In the genomic region with DNA sequence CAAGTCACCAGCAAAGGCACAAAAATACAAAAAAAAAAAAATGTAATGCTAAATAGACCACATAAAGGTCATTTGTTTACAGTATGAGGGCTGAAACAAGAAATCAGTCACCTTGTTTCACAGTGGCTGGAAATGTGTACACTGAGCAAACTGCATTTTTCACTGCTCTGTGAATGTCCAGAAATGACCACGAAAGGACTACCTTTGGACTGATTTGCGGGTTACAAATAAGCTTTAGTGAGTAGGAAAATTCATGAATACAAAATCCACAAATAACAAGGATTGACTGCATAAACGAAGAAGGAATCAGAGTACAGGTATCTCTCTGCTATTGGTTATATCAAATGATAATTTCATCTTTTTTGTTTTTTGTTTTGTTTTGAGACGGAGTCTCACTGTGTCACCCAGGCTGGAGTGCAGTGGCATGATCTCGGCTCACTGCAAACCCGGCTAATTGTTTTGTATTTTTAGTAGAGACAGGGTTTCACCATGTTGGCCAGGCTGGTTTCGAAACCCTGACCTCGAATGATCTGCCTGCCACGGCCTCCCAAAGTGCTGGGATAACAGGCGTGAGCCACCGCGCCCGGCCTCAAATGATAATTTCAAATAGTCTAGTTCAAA, we compare ENCODE assay signal across 14 cellular contexts. TPM values are rescaled to one million over a fixed set of nuclear protein-coding genes. Genes with fewer than 3 reads are reported as not detected.
DNase-seq lines count a peak whose midpoint lies in the region; ATAC-seq and TF ChIP-seq lines count a peak whose summit lies in the region.
"Had no signal": no experiment of that assay in that cellular context is flagged by ENCODE, and none has a peak within 500 bp of the region (broad histone marks: within the 10 kb centered on the region; RNA-seq: fewer than 3 reads in every experiment).

No MANE protein-coding gene starts in this region.

- H3K27me3 ChIP-seq in CD4-positive, CD25-positive, alpha-beta regulatory T cell (ENCODE audit: control insufficient read depth, insufficient read depth, low read length): no peaks in the 10 kb centered on the region
- H3K27me3 ChIP-seq in GM06990 (replicated peaks; ENCODE audit: control insufficient read depth, insufficient read depth, low read length) (no peaks in the 10 kb centered on the region), right cardiac atrium (ENCODE audit: control insufficient read depth, insufficient read depth) (no peaks in the 10 kb centered on the region)
- H3K27me3 ChIP-seq: cardiac muscle cell, foreskin keratinocyte had no signal

- peak overlapping the region; percentile 24 for H3K27ac ChIP-seq in CD4-positive, CD25-positive, alpha-beta regulatory T cell (ENCODE audit: insufficient read depth, low read length, poor library complexity, severe bottlenecking)
- no peak overlapping the region for H3K27ac ChIP-seq in right cardiac atrium (ENCODE audit: low read length)
- H3K27ac ChIP-seq: cardiac muscle cell, foreskin keratinocyte, parathyroid adenoma had no signal

- no peaks in the 10 kb centered on the region for H3K27me3 Mint-ChIP-seq in CD4-positive, CD25-positive, alpha-beta regulatory T cell
- no peaks in the 10 kb centered on the region for H3K27me3 Mint-ChIP-seq in activated naive CD8-positive, alpha-beta T cell treated with anti-CD3 and anti-CD28 coated beads for 36 hours
- H3K27me3 Mint-ChIP-seq in natural killer cell (ENCODE audit: low read depth in 2 of 2): no peaks in the 10 kb centered on the region

- intact Hi-C loops in natural killer cell (cut with micrococcal nuclease) (no loop called here), left colon (cut with DNase I, micrococcal nuclease) (no loop called here), right cardiac atrium (cut with DNase I) (no loop called here)

- H3K4me1 ChIP-seq in CD4-positive, CD25-positive, alpha-beta regulatory T cell (ENCODE audit: control insufficient read depth, insufficient read depth, low read length, poor library complexity, severe bottlenecking): peaks cover 99% of the 10 kb centered on the region
- peaks cover 17% of the 10 kb centered on the region for H3K4me1 ChIP-seq in right cardiac atrium (ENCODE audit: control insufficient read depth, insufficient read depth, low read length)

- H3K9me3 Mint-ChIP-seq in CD4-positive, CD25-positive, alpha-beta regulatory T cell: no peaks in the 10 kb centered on the region
- H3K9me3 Mint-ChIP-seq in activated naive CD8-positive, alpha-beta T cell treated with anti-CD3 and anti-CD28 coated beads for 36 hours: no peaks in the 10 kb centered on the region
- H3K9me3 Mint-ChIP-seq in natural killer cell: no peaks in the 10 kb centered on the region

- H3K4me3 Mint-ChIP-seq in CD4-positive, CD25-positive, alpha-beta regulatory T cell: peak overlapping the region; percentile 71 to 80 (median 73)
- no peak overlapping the region for H3K4me3 Mint-ChIP-seq in activated naive CD8-positive, alpha-beta T cell treated with anti-CD3 and anti-CD28 coated beads for 36 hours
- peak overlapping the region; percentile 82 for H3K4me3 Mint-ChIP-seq in natural killer cell

- TF ChIP-seq CTCF in GM06990 (IDR thresholded peaks at IDR 0.05; ENCODE audit: insufficient read depth, low read length, poor library complexity, severe bottlenecking) (no peak), natural killer cell (IDR thresholded peaks at IDR 0.05) (no peak)

- peaks cover 13% of the 10 kb centered on the region for H3K36me3 Mint-ChIP-seq in CD4-positive, CD25-positive, alpha-beta regulatory T cell
- peaks cover 6% of the 10 kb centered on the region for H3K36me3 Mint-ChIP-seq in activated naive CD8-positive, alpha-beta T cell treated with anti-CD3 and anti-CD28 coated beads for 36 hours
- no peaks in the 10 kb centered on the region for H3K36me3 Mint-ChIP-seq in natural killer cell

- H3K4me1 Mint-ChIP-seq in CD4-positive, CD25-positive, alpha-beta regulatory T cell: peaks cover 46 to 91% (median 72%) of the 10 kb centered on the region in 4 donors
- peaks cover 83% of the 10 kb centered on the region for H3K4me1 Mint-ChIP-seq in activated naive CD8-positive, alpha-beta T cell treated with anti-CD3 and anti-CD28 coated beads for 36 hours
- peaks cover 79 to 83% of the 10 kb centered on the region in 2 donors for H3K4me1 Mint-ChIP-seq in natural killer cell

- peak overlapping the region; percentile 89 to 99 (median 97) for H3K27ac Mint-ChIP-seq in CD4-positive, CD25-positive, alpha-beta regulatory T cell
- peak overlapping the region; percentile 75 for H3K27ac Mint-ChIP-seq in activated naive CD8-positive, alpha-beta T cell treated with anti-CD3 and anti-CD28 coated beads for 36 hours
- H3K27ac Mint-ChIP-seq in natural killer cell: peak overlapping the region; percentile 93

- WGBS in right cardiac atrium: 88% methylated on average over 13 of the region's 13 CpGs

- peaks cover 3% of the 10 kb centered on the region for H3K36me3 ChIP-seq in CD4-positive, CD25-positive, alpha-beta regulatory T cell (ENCODE audit: control insufficient read depth, insufficient read depth, low read length)
- no peaks in the 10 kb centered on the region for H3K36me3 ChIP-seq in GM06990 (ENCODE audit: control insufficient read depth, insufficient read depth, low read length)
- H3K36me3 ChIP-seq: cardiac muscle cell had no signal

- no peak for DNase-seq in CD4-positive, CD25-positive, alpha-beta regulatory T cell
- DNase-seq in GM06990 (ENCODE audit: extremely low read depth, insufficient read length) (no peak), natural killer cell (no peak), left colon (no peak), right cardiac atrium (no peak)
- DNase-seq in activated naive CD8-positive, alpha-beta T cell treated with anti-CD3 and anti-CD28 coated beads for 36 hours: no peak
- DNase-seq: activated gamma-delta T cell, foreskin keratinocyte, KG1, NCI-H510A treated with DMSO at 0.1 percent for 48 hours, PC-3 had no signal

- H3K9me3 ChIP-seq in CD4-positive, CD25-positive, alpha-beta regulatory T cell (ENCODE audit: control insufficient read depth in 2 of 2, low read length in 2 of 2): no peaks in the 10 kb centered on the region
- H3K9me3 ChIP-seq in right cardiac atrium (ENCODE audit: control insufficient read depth, low read length): no peaks in the 10 kb centered on the region

- peak overlapping the region; percentile 48 for H3K4me3 ChIP-seq in CD4-positive, CD25-positive, alpha-beta regulatory T cell (ENCODE audit: low read depth, low read length)
- peak overlapping the region; percentile 5 for H3K4me3 ChIP-seq in GM06990 (replicated peaks; ENCODE audit: low read depth, low read length)
- H3K4me3 ChIP-seq in right cardiac atrium (ENCODE audit: low read length): no peak overlapping the region
- H3K4me3 ChIP-seq: cardiac muscle cell had no signal

- ATAC-seq in CD4-positive, CD25-positive, alpha-beta regulatory T cell (ENCODE audit: low read depth in 2 of 2): no peak
- ATAC-seq in natural killer cell: no peak
- ATAC-seq in HG03432 (IDR thresholded peaks at IDR 0.05; ENCODE audit: unreplicated experiment): no peak
- ATAC-seq in left colon: no peak
- ATAC-seq in right cardiac atrium: no peak
- ATAC-seq: foreskin keratinocyte, PC-3 had no signal

RNA-seq across cellular contexts. Expression of a gene that starts 30.5 kb away (rescaled TPM):
- 487 TPM for total RNA-seq in CD4-positive, CD25-positive, alpha-beta regulatory T cell
- 100 to 1,000 TPM; 202 to 214 (median 206) TPM for polyA plus RNA-seq in CD4-positive, CD25-positive, alpha-beta regulatory T cell
- total RNA-seq in activated naive CD8-positive, alpha-beta T cell treated with anti-CD3 and anti-CD28 coated beads for 36 hours: 10 to 100 TPM; 88.9 to 89.6 TPM
- 100 to 1,000 TPM; 437 to 514 (median 457) TPM for total RNA-seq in natural killer cell
- 10 to 100 TPM; 70.6 to 79.0 TPM for total RNA-seq in left colon
- 10 to 100 TPM; 31.2 to 39.1 (median 36.7) TPM for total RNA-seq in right cardiac atrium
- 22.5 TPM for polyA plus RNA-seq in right cardiac atrium
